9 cellular contexts compared by ENCODE assay signal in the genomic region with DNA sequence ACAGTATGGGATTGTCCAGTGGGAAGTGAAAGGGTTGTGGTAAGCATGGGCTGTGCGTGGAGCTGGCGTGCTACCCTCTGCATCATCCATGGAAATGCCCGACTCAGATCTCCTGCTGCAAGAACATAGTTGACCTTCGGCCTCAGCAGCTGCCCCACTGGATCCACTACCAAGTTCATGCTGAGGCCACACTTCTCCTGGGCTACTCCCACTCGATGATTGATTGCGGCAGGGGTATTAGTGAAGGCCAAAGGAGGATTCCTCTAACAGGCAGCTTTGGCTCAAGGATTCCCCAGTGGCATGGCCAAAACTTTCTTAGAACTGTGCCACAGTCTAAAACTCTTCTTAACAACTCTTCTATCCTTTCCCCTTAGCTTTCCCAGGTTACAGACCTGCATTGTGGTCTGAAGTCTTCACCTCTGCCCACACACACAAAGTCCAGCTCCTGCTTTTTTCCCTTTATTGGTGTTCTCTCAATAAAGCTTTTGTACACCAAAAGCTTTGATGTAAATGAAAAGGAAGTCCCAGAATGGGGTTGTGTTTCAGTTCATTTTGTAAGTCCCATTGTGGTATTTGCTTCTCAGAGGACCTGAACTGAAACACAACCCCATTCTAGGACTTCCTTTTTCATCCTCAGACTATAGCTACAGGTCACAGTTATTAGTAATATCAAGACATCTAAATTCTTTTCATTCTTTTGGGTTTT. TPM values are rescaled to one million over a fixed set of nuclear protein-coding genes. Genes with fewer than 3 reads are reported as not detected.
DNase-seq lines count a peak whose midpoint lies in the region; ATAC-seq and TF ChIP-seq lines count a peak whose summit lies in the region.
"Had no signal": no experiment of that assay in that cellular context is flagged by ENCODE, and none has a peak within 500 bp of the region (broad histone marks: within the 10 kb centered on the region; RNA-seq: fewer than 3 reads in every experiment).

No MANE protein-coding gene starts in this region.

- WGBS in gastroesophageal sphincter (ENCODE audit: low coverage in 1 of 2), 2 donors, result no CpG with 5 or more reads among the region's 6 CpGs

- TF ChIP-seq POLR2A in gastroesophageal sphincter (IDR thresholded peaks at IDR 0.05), result no peak

- peak in 1 of 3 donors; percentile 54 for DNase-seq in CD4-positive, CD25-positive, alpha-beta regulatory T cell
- DNase-seq in PC-9 (no peak), HK-2 (ENCODE audit: unreplicated experiment) (no peak), HAP-1 (ENCODE audit: low spot score in 2 of 2) (no peak)
- no peak for DNase-seq in activated CD8-positive, alpha-beta memory T cell treated with anti-CD3 and anti-CD28 coated beads, Interleukin-2, amount 50 U/mL, for 4 hours

- no peaks in the 10 kb centered on the region for H3K79me2 ChIP-seq in PC-9 (ENCODE audit: low read depth)

- no peaks in the 10 kb centered on the region for H3K36me3 Mint-ChIP-seq in CD4-positive, CD25-positive, alpha-beta regulatory T cell

- H3K27ac Mint-ChIP-seq in CD4-positive, CD25-positive, alpha-beta regulatory T cell, result peak overlapping the region in 1 of 3 donors; percentile 68

- peaks cover 26 to 33% (median 26%) of the 10 kb centered on the region in 4 donors for H3K4me1 Mint-ChIP-seq in CD4-positive, CD25-positive, alpha-beta regulatory T cell

- no peak overlapping the region for H3K27ac ChIP-seq in CD4-positive, CD25-positive, alpha-beta regulatory T cell (ENCODE audit: insufficient read depth, low read length, poor library complexity, severe bottlenecking)
- H3K27ac ChIP-seq in PC-9 (no peak overlapping the region), gastroesophageal sphincter (no peak overlapping the region)
- H3K27ac ChIP-seq: SJSA1 had no signal

- no peaks in the 10 kb centered on the region for H3K9me3 Mint-ChIP-seq in CD4-positive, CD25-positive, alpha-beta regulatory T cell

- CTCF ChIA-PET in PC-9 (lab: Charles Lee), result interaction anchor here (0.6 kb wide), 1 partner anchor 17 kb away, joined by 13 read pairs; no protein-coding TSS in a partner anchor

- in situ Hi-C loops in HAP-1 (cut with MboI; ENCODE audit: low sequenced_read_pairs), result no loop called here

- TF ChIP-seq CTCF in PC-9 (conservative IDR thresholded peaks at IDR 0.05) (no peak), gastroesophageal sphincter (IDR thresholded peaks at IDR 0.05) (no peak)

- H3K4me3 ChIP-seq in CD4-positive, CD25-positive, alpha-beta regulatory T cell (ENCODE audit: low read depth, low read length), result no peak overlapping the region
- no peak overlapping the region for H3K4me3 ChIP-seq in PC-9
- H3K4me3 ChIP-seq in HAP-1, result no peak overlapping the region
- H3K4me3 ChIP-seq in gastroesophageal sphincter, result no peak overlapping the region
- H3K4me3 ChIP-seq: SJSA1 had no signal

- H3F3A ChIP-seq in PC-9 (ENCODE audit: insufficient read depth, low read depth), result peaks cover 11% of the 10 kb centered on the region

- H3K27me3 Mint-ChIP-seq in CD4-positive, CD25-positive, alpha-beta regulatory T cell, result no peaks in the 10 kb centered on the region

- no peaks in the 10 kb centered on the region for H3K27me3 ChIP-seq in CD4-positive, CD25-positive, alpha-beta regulatory T cell (ENCODE audit: control insufficient read depth, insufficient read depth, low read length)
- H3K27me3 ChIP-seq in PC-9 (ENCODE audit: insufficient read depth, low read depth) (no peaks in the 10 kb centered on the region), HAP-1 (ENCODE audit: low read depth) (no peaks in the 10 kb centered on the region), gastroesophageal sphincter (no peaks in the 10 kb centered on the region)
- H3K27me3 ChIP-seq: SJSA1 had no signal

- no peak for TF ChIP-seq EP300 in gastroesophageal sphincter (IDR thresholded peaks at IDR 0.05)

- H3K4me3 Mint-ChIP-seq in CD4-positive, CD25-positive, alpha-beta regulatory T cell, result peak overlapping the region in 3 of 4 donors; percentile 5 to 66 (median 24)

- H3K9me3 ChIP-seq in CD4-positive, CD25-positive, alpha-beta regulatory T cell (ENCODE audit: control insufficient read depth in 2 of 2, low read length in 2 of 2), result no peaks in the 10 kb centered on the region
- no peaks in the 10 kb centered on the region for H3K9me3 ChIP-seq in PC-9 (ENCODE audit: insufficient read depth, low read depth)
- H3K9me3 ChIP-seq in HAP-1, result no peaks in the 10 kb centered on the region
- H3K9me3 ChIP-seq in gastroesophageal sphincter, result no peaks in the 10 kb centered on the region
- H3K9me3 ChIP-seq: SJSA1 had no signal

- BruUV-seq in PC-9 (replicated peaks; lab: Mats Ljungman, UMichigan), result no TSS peak

- no peak overlapping the region for H3K4me2 ChIP-seq in PC-9

- H3K36me3 ChIP-seq in CD4-positive, CD25-positive, alpha-beta regulatory T cell (ENCODE audit: control insufficient read depth, insufficient read depth, low read length), result no peaks in the 10 kb centered on the region
- H3K36me3 ChIP-seq in PC-9 (ENCODE audit: low read depth) (no peaks in the 10 kb centered on the region), HAP-1 (replicated peaks) (no peaks in the 10 kb centered on the region), gastroesophageal sphincter (no peaks in the 10 kb centered on the region)
- H3K36me3 ChIP-seq: SJSA1 had no signal

- 0 out of 2 replicates have a peak overlapping the region, but pooled peaks have one; percentile 32 for H2AFZ ChIP-seq in PC-9

- ATAC-seq in CD4-positive, CD25-positive, alpha-beta regulatory T cell (ENCODE audit: low read depth in 2 of 2), result no peak
- ATAC-seq in GM19395 (IDR thresholded peaks at IDR 0.05; ENCODE audit: unreplicated experiment) (peak; percentile 83), HG03045 (IDR thresholded peaks at IDR 0.05; ENCODE audit: unreplicated experiment) (peak; percentile 63), gastroesophageal sphincter (no peak)

- POLR2A ChIA-PET in PC-9 (lab: Charles Lee; ENCODE audit: unreplicated experiment), result interaction anchor here (0.6 kb wide), 1 partner anchor 1475 kb away, joined by 3 read pairs; no protein-coding TSS in a partner anchor

- peaks cover 17% of the 10 kb centered on the region for H3K4me1 ChIP-seq in CD4-positive, CD25-positive, alpha-beta regulatory T cell (ENCODE audit: control insufficient read depth, insufficient read depth, low read length, poor library complexity, severe bottlenecking)
- peaks cover 12% of the 10 kb centered on the region for H3K4me1 ChIP-seq in PC-9 (replicated peaks; ENCODE audit: insufficient read depth)
- H3K4me1 ChIP-seq in HAP-1, result peaks cover 10% of the 10 kb centered on the region
- H3K4me1 ChIP-seq in gastroesophageal sphincter, result peaks cover 0 to 11% (median 0%) of the 10 kb centered on the region in 3 donors

- H3K9me2 ChIP-seq in PC-9 (ENCODE audit: insufficient read depth), result no peaks in the 10 kb centered on the region

- intact Hi-C loops in PC-9 (cut with micrococcal nuclease; ENCODE audit: unreplicated experiment), result loop anchor here (10.0 kb wide), 1 partner anchor 637 kb away; no protein-coding TSS in a partner anchor

- no peaks in the 10 kb centered on the region for H4K20me1 ChIP-seq in PC-9 (ENCODE audit: insufficient read depth)

RNA-seq across cellular contexts. Expression of gene TBC1D5, which starts 4.9 kb away (rescaled TPM):
- total RNA-seq in CD4-positive, CD25-positive, alpha-beta regulatory T cell, result 61.6 TPM
- 10 to 100 TPM; 27.6 to 38.8 (median 33.6) TPM for polyA plus RNA-seq in CD4-positive, CD25-positive, alpha-beta regulatory T cell
- total RNA-seq in PC-9 (2021), result 41.2 and 54.0 TPM in 2 replicates
- total RNA-seq in gastroesophageal sphincter, result 10 to 100 TPM; 59.5 to 66.6 (median 61.6) TPM

Comparison
In these comparisons a context has a peak if more than half of its experiments do, and no peak if none do; other contexts are left out.
1. ATAC-seq: peak in GM19395 (single experiment) and HG03045 (single experiment); none in CD4-positive, CD25-positive, alpha-beta regulatory T cell (0 of 2) and gastroesophageal sphincter (single experiment).